In genomic region chr9:137188086-137188489, GRCh38 we compare ENCODE assay signal across 8 cellular contexts. TPM values are rescaled to one million over a fixed set of nuclear protein-coding genes. Genes with fewer than 3 reads are reported as not detected.
A peak's percentile ranks its signal among the peaks of the same experiment; 100 is the strongest.
DNase-seq lines count a peak whose midpoint lies in the region; ATAC-seq, FAIRE-seq and TF ChIP-seq lines count a peak whose summit lies in the region.

No MANE protein-coding gene starts in this region.

- 5% methylated on average over 13 of the region's 31 CpGs for WGBS in esophagus muscularis mucosa
- WGBS in pancreas, 2 donors, result 0% methylated on average over 25 to 31 of the region's 31 CpGs

- H3K4me1 ChIP-seq in ES-I3 (ENCODE audit: insufficient read depth, low read length) (peaks cover 6% of the 10 kb centered on the region; the same call in 1 of the 2 replicates), Peyer's patch (peaks cover 12 to 56% (median 26%) of the 10 kb centered on the region in 4 donors), esophagus muscularis mucosa (peaks cover 45 to 76% (median 54%) of the 10 kb centered on the region in 4 donors), pancreas (peaks cover 25 to 46% (median 34%) of the 10 kb centered on the region in 3 donors)

- no peak for TF ChIP-seq CTCF in Peyer's patch (IDR thresholded peaks at IDR 0.05)
- no peak for TF ChIP-seq CTCF in esophagus muscularis mucosa (IDR thresholded peaks at IDR 0.05)
- TF ChIP-seq CTCF in pancreas (IDR thresholded peaks at IDR 0.05), result no peak

- no peak for TF ChIP-seq POLR2A in Peyer's patch (IDR thresholded peaks at IDR 0.05)
- no peak for TF ChIP-seq POLR2A in esophagus muscularis mucosa (IDR thresholded peaks at IDR 0.05; ENCODE audit: low read depth)

- peak overlapping the region; percentile 94 to 100 (median 97) for H3K27ac ChIP-seq in Peyer's patch
- H3K27ac ChIP-seq in esophagus muscularis mucosa (replicated peaks in 1 of 4), result peak overlapping the region; percentile 94 to 99 (median 98)
- peak overlapping the region; percentile 86 to 97 (median 92) for H3K27ac ChIP-seq in pancreas

- H3K27me3 ChIP-seq in Peyer's patch (no peaks in the 10 kb centered on the region), esophagus muscularis mucosa (no peaks in the 10 kb centered on the region), pancreas (no peaks in the 10 kb centered on the region)

- H3K36me3 ChIP-seq in ES-I3 (ENCODE audit: insufficient read depth, low read length), result no peaks in the 10 kb centered on the region
- peaks cover 0 to 65% (median 0%) of the 10 kb centered on the region in 3 donors for H3K36me3 ChIP-seq in Peyer's patch
- H3K36me3 ChIP-seq in esophagus muscularis mucosa, result peaks cover 34 to 70% (median 61%) of the 10 kb centered on the region in 4 donors
- peaks cover 0 to 22% (median 11%) of the 10 kb centered on the region in 3 donors for H3K36me3 ChIP-seq in pancreas

- no peak for ATAC-seq in pancreas

- H3K4me3 ChIP-seq in Peyer's patch (peak overlapping the region; percentile 68 to 100 (median 88)), esophagus muscularis mucosa (peak overlapping the region; percentile 90 to 98 (median 94)), pancreas (peak overlapping the region; percentile 86 to 97 (median 89))

- H3K9ac ChIP-seq in ES-I3 (ENCODE audit: low read depth, low read length), result peak overlapping the region; percentile 78

- no peak for FAIRE-seq in pancreas (lab: Jason Lieb, UNC)

- DNase-seq in Peyer's patch, result no peak
- DNase-seq in esophagus muscularis mucosa (ENCODE audit: extremely low spot score), result no peak
- DNase-seq in pancreas, result no peak
- DNase-seq in HPDE6-E6E7 (ENCODE audit: extremely low spot score), result no peak
- no peak for DNase-seq in activated effector memory CD4-positive, alpha-beta T cell treated with Interleukin-2 at 50 U/mL for 16 hours
- no peak for DNase-seq in NCI-H1092 (lab: John Stamatoyannopoulos, UW)
- no peak for DNase-seq in midbrain (lab: John Stamatoyannopoulos, UW)

- H3K9me3 ChIP-seq in ES-I3 (ENCODE audit: control insufficient read depth, insufficient read depth, low read length) (no peaks in the 10 kb centered on the region), Peyer's patch (no peaks in the 10 kb centered on the region), esophagus muscularis mucosa (no peaks in the 10 kb centered on the region), pancreas (no peaks in the 10 kb centered on the region)

- intact Hi-C loops in esophagus muscularis mucosa (cut with DNase I), result loop anchor here (5.0 kb wide), 1 partner anchor 34 kb away; the partner anchor contains the start of gene RNF208
- intact Hi-C loops in pancreas (cut with DNase I), result loop anchor here in 1 of 3 donors (5.0 kb wide), 1 partner anchor 71 kb away; no protein-coding TSS in a partner anchor

- no peak for TF ChIP-seq EP300 in esophagus muscularis mucosa (IDR thresholded peaks at IDR 0.05)

RNA-seq across cellular contexts. Expression of gene ANAPC2, which starts 0.3 kb away (rescaled TPM):
- total RNA-seq in Peyer's patch, result 100 to 1,000 TPM in 2 of 4 donors, 10 to 100 TPM in 2; 37.7 to 118 (median 78.7) TPM
- 10 to 100 TPM; 18.7 to 28.7 (median 25.1) TPM for total RNA-seq in esophagus muscularis mucosa
- 10 to 100 TPM; 22.2 to 39.4 (median 31.5) TPM for total RNA-seq in pancreas
- polyA plus RNA-seq in pancreas, result 100 to 1,000 TPM in 1 of 2 donors, 10 to 100 TPM in 1; 99.9 to 122 TPM

RNA-seq across cellular contexts. Expression of gene SSNA1, which starts 0.4 kb away (rescaled TPM):
- total RNA-seq in Peyer's patch (10 to 100 TPM; 58.6 to 82.0 (median 71.6) TPM), esophagus muscularis mucosa (10 to 100 TPM; 58.2 to 99.5 (median 76.7) TPM), pancreas (10 to 100 TPM; 30.8 to 45.2 (median 38.3) TPM)
- 10 to 100 TPM; 67.4 to 81.0 TPM for polyA plus RNA-seq in pancreas

RNA-seq across cellular contexts. Expression of gene TPRN, which starts 12.5 kb away (rescaled TPM):
- total RNA-seq in Peyer's patch, result 100 to 1,000 TPM in 3 of 4 donors, 10 to 100 TPM in 1; 28.1 to 167 (median 130) TPM
- 10 to 100 TPM in 1 of 4 donors, 1 to 10 TPM in 3; 4.1 to 12.6 (median 7.7) TPM for total RNA-seq in esophagus muscularis mucosa
- 100 to 1,000 TPM in 1 of 6 donors, 10 to 100 TPM in 5; 50.3 to 110 (median 74.8) TPM for total RNA-seq in pancreas
- polyA plus RNA-seq in pancreas, result 10 to 100 TPM; 48.7 to 66.5 TPM

RNA-seq across cellular contexts. Expression of gene TMEM210, which starts 16.2 kb away (rescaled TPM):
- total RNA-seq in Peyer's patch (not detected), esophagus muscularis mucosa (not detected), pancreas (not detected)
- not detected for polyA plus RNA-seq in pancreas

RNA-seq across cellular contexts. Expression of gene TMEM203, which starts 17.4 kb away (rescaled TPM):
- total RNA-seq in Peyer's patch (10 to 100 TPM; 11.6 to 33.5 (median 27.6) TPM), esophagus muscularis mucosa (10 to 100 TPM; 28.8 to 45.8 (median 34.8) TPM), pancreas (10 to 100 TPM in 5 of 6 donors, 1 to 10 TPM in 1; 9.7 to 19.0 (median 13.1) TPM)
- polyA plus RNA-seq in pancreas, result 10 to 100 TPM; 16.9 to 22.8 TPM
